In the genomic region with DNA sequence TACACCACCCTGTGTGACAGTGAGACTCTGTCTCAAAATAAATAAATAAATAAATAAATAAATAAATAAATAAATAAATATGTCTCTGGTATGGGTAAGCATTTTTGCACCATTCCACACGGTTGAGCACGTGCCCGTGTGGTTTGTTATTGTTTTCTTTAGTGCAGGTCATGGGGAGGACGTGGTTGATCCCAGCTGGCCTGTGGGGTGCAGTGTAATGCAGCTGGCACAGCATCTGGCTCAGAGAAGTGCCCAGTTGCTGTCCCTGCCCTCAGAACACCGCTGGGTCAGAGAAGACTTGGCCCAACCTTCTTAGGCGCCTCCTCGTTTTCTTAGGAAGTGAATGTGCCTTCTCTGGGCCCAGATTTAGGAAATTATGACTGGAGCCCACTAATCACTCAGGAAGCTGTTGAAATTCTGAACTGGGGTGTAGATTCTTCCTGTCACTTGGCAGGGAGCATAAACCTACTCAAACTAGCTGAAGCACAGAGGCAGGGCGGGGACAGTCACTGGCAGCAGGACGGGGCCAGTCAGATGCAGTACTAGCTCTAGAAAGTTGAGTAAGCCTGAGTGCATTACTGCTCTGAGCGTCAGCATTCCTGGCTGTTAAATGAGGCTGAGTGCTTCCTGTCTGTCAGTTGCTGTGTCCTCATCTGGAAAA, we compare ENCODE assay signal across 8 cellular contexts.
DNase-seq lines count a peak whose midpoint lies in the region; ATAC-seq and TF ChIP-seq lines count a peak whose summit lies in the region.

No MANE protein-coding gene starts in this region.

- H3K9me3 ChIP-seq in BLaER1 (no peaks in the 10 kb centered on the region), NT2/D1 (ENCODE audit: insufficient read depth, low read length) (no peaks in the 10 kb centered on the region), fibroblast of lung (ENCODE audit: control insufficient read depth, insufficient read depth, low read depth, low read length) (no peaks in the 10 kb centered on the region), ovary (no peaks in the 10 kb centered on the region)

- TF ChIP-seq EP300 in ovary (IDR thresholded peaks at IDR 0.05), result peak; percentile 21

- H3K4me2 ChIP-seq in BLaER1 (peak overlapping the region; percentile 55), fibroblast of lung (ENCODE audit: extremely low read depth, insufficient read depth, low read length) (no peak overlapping the region)

- H3K9ac ChIP-seq in BLaER1, result no peak overlapping the region
- H3K9ac ChIP-seq in NT2/D1 (ENCODE audit: insufficient read length, low read depth), result peak overlapping the region; percentile 50
- no peak overlapping the region for H3K9ac ChIP-seq in fibroblast of lung (ENCODE audit: insufficient read depth, low read length)

- no peak for TF ChIP-seq POLR2A in ovary (IDR thresholded peaks at IDR 0.05)

- no peak overlapping the region for H3K4me3 ChIP-seq in BLaER1
- no peak overlapping the region for H3K4me3 ChIP-seq in NT2/D1 (ENCODE audit: insufficient read length, low read depth)
- no peak overlapping the region for H3K4me3 ChIP-seq in fibroblast of lung (replicated peaks in 1 of 4; ENCODE audit: control extremely low read depth in 1 of 4, insufficient read depth in 1 of 4, low read depth in 3 of 4, low read length in 4 of 4)
- H3K4me3 ChIP-seq in ovary, result no peak overlapping the region

- TF ChIP-seq CTCF in fibroblast of lung (conservative IDR thresholded peaks at IDR 0.05 in 1 of 2, IDR thresholded peaks at IDR 0.05 in 1 of 2; ENCODE audit: low read depth in 1 of 2, low read length in 2 of 2) (no peak), ovary (IDR thresholded peaks at IDR 0.05) (no peak)

- no peaks in the 10 kb centered on the region for H4K20me1 ChIP-seq in BLaER1
- H4K20me1 ChIP-seq in fibroblast of lung (ENCODE audit: control insufficient read depth, extremely low read depth, insufficient read depth, low read length), result no peaks in the 10 kb centered on the region

- H3K27ac ChIP-seq in BLaER1 (peak overlapping the region; percentile 60), fibroblast of lung (ENCODE audit: insufficient read depth, low read length) (peak overlapping the region; percentile 67), ovary (no peak overlapping the region)

- H3K4me1 ChIP-seq in BLaER1 (peaks cover 56% of the 10 kb centered on the region), NT2/D1 (ENCODE audit: insufficient read depth, insufficient read length) (peaks cover 11% of the 10 kb centered on the region), fibroblast of lung (ENCODE audit: control insufficient read depth, extremely low read depth, insufficient read depth, low read length) (peaks cover 6% of the 10 kb centered on the region), ovary (ENCODE audit: insufficient read depth) (peaks cover 18% of the 10 kb centered on the region)

- H3K27me3 ChIP-seq in BLaER1 (no peaks in the 10 kb centered on the region), NT2/D1 (ENCODE audit: insufficient read depth, insufficient read length) (no peaks in the 10 kb centered on the region), fibroblast of lung (ENCODE audit: control insufficient read depth, insufficient read depth, low read length) (no peaks in the 10 kb centered on the region), ovary (no peaks in the 10 kb centered on the region)

- H3K36me3 ChIP-seq in BLaER1, result peaks cover 21% of the 10 kb centered on the region; the same call in 1 of the 2 replicates
- H3K36me3 ChIP-seq in NT2/D1 (ENCODE audit: insufficient read depth, insufficient read length, low read length), result no peaks in the 10 kb centered on the region
- H3K36me3 ChIP-seq in fibroblast of lung (ENCODE audit: control insufficient read depth, insufficient read depth, low read length), result no peaks in the 10 kb centered on the region
- H3K36me3 ChIP-seq in ovary, result no peaks in the 10 kb centered on the region

- intact Hi-C loops in ovary (cut with DNase I), result loop anchor here (5.0 to 10.0 kb wide), 5 partner anchors 80 to 1098 kb away; a partner anchor contains a TSS

- no peak overlapping the region for H2AFZ ChIP-seq in fibroblast of lung (ENCODE audit: low read length)

- no peak for ATAC-seq in GM21737 (IDR thresholded peaks at IDR 0.05; ENCODE audit: unreplicated experiment)

- no peaks in the 10 kb centered on the region for H3K79me2 ChIP-seq in fibroblast of lung (ENCODE audit: control insufficient read depth, insufficient read depth, low read length)

- DNase-seq in NT2/D1 (ENCODE audit: low read depth, low spot score), result no peak
- DNase-seq in fibroblast of lung (ENCODE audit: low read depth in 2 of 2), result peak; percentile 87
- peak in 2 of 5 donors; percentile 56 to 63 for DNase-seq in ovary
- DNase-seq in NCI-H446 treated with DMSO at 0.1 percent for 48 hours (lab: John Stamatoyannopoulos, UW), result no peak
- no peak for DNase-seq in activated CD4-positive, CD25-positive, alpha-beta regulatory T cell (lab: John Stamatoyannopoulos, UW)
- DNase-seq in NCI-H526 (lab: John Stamatoyannopoulos, UW), result no peak

- 20 to 34% (median 30%) methylated on average over 10 of the region's 10 CpGs for WGBS in ovary, 3 donors

Comparison
In these comparisons a context has a peak if more than half of its experiments do, and no peak if none do; other contexts are left out.
1. H3K27ac ChIP-seq: peak in BLaER1 (single experiment) and fibroblast of lung (single experiment); none in ovary (0 of 2).
2. DNase-seq: peak in fibroblast of lung (2 of 2); none in NT2/D1 (single experiment), NCI-H446 treated with DMSO at 0.1 percent for 48 hours (single experiment), activated CD4-positive, CD25-positive, alpha-beta regulatory T cell (0 of 4) and NCI-H526 (0 of 2).